ENCODE assay signal across 20 cellular contexts in the genomic region with DNA sequence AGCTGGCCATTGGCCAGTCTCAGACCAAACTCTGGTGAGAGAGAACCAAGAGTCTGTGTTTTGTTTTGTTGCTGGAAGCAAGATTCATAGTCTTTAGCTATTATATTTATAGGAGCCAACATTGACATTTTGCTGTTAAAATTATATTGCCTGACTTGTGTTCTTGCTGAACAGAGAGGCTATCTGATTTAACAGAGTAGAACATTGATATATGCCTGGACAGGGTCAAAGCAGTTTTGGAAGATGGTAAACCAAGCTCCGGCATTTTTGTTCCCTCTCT.
DNase-seq lines count a peak whose midpoint lies in the region; ATAC-seq and TF ChIP-seq lines count a peak whose summit lies in the region.
"Had no signal": no experiment of that assay in that cellular context is flagged by ENCODE, and none has a peak within 500 bp of the region (broad histone marks: within the 10 kb centered on the region; RNA-seq: fewer than 3 reads in every experiment).

No MANE protein-coding gene starts in this region.

- WGBS in SK-N-SH (ENCODE audit: low lambda C conversion rate) = 81% methylated on average over 1 of the region's 1 CpG

- peaks cover 16% of the 10 kb centered on the region for H3K4me1 Mint-ChIP-seq in mesothelial cell of epicardium
- H3K4me1 Mint-ChIP-seq: CD14-positive monocyte; CD8-positive, alpha-beta memory T cell; GM23338; H9 had no signal

- H3K27me3 Mint-ChIP-seq in mesothelial cell of epicardium (ENCODE audit: low read depth) = no peaks in the 10 kb centered on the region
- H3K27me3 Mint-ChIP-seq: B cell; CD4-positive, alpha-beta T cell; CD8-positive, alpha-beta memory T cell had no signal

- ATAC-seq in HG02973 (IDR thresholded peaks at IDR 0.05; ENCODE audit: unreplicated experiment) (no peak), GM21528 (IDR thresholded peaks at IDR 0.05; ENCODE audit: low FRiP score, unreplicated experiment) (no peak)
- ATAC-seq: GM12878, GM23338, HCT116 had no signal

- POLR2A ChIA-PET in BJ (lab: Charles Lee) (interaction anchor here (0.6 kb wide), 1 partner anchor 46 kb away, joined by 3 read pairs; no protein-coding TSS in a partner anchor), SK-N-SH (lab: Yijun Ruan, JAX) (no interaction called here)

- peaks cover 0 to 2% of the 10 kb centered on the region in 2 experiments; a peak in 1 of 4 replicates for H3K4me1 ChIP-seq in SK-N-SH (ENCODE audit: control insufficient read depth in 1 of 2, insufficient read depth in 2 of 2, low read depth in 1 of 2, low read length in 1 of 2)
- H3K4me1 ChIP-seq: BLaER1 treated with 17β-estradiol and CSF1 and Interleukin-3, amounts not matched to agents 10 nM and 100 nM had no signal

- peaks cover 26% of the 10 kb centered on the region for H3K36me3 Mint-ChIP-seq in mesothelial cell of epicardium

- TF ChIP-seq EP300 in SK-N-SH (IDR thresholded peaks at IDR 0.05; ENCODE audit: borderline replicate concordance in 1 of 2, low read depth in 1 of 2, low read length in 1 of 2) = no peak

- peaks cover 20% of the 10 kb centered on the region; the same call in 1 of the 2 replicates for H3K9me3 ChIP-seq in SK-N-SH

- TF ChIP-seq CTCF in BJ (IDR thresholded peaks at IDR 0.05; ENCODE audit: insufficient read depth, low read depth, low read length) = no peak
- no peak for TF ChIP-seq CTCF in SK-N-SH (IDR thresholded peaks at IDR 0.05)
- no peak for TF ChIP-seq CTCF in mesothelial cell of epicardium (IDR thresholded peaks at IDR 0.05; ENCODE audit: unreplicated experiment)

- no peak overlapping the region for H3K4me3 Mint-ChIP-seq in mesothelial cell of epicardium
- H3K4me3 Mint-ChIP-seq: B cell; CD14-positive monocyte; CD4-positive, alpha-beta T cell; CD8-positive, alpha-beta memory T cell; GM23338; H9 had no signal

- H3K27me3 ChIP-seq in BJ (ENCODE audit: control insufficient read depth, insufficient read depth, low read length) (no peaks in the 10 kb centered on the region), SK-N-SH (ENCODE audit: insufficient read depth) (no peaks in the 10 kb centered on the region)
- H3K27me3 ChIP-seq: BLaER1 treated with 17β-estradiol and CSF1 and Interleukin-3, amounts not matched to agents 10 nM and 100 nM had no signal

- CTCF ChIA-PET in BJ (lab: Yijun Ruan, JAX) = no interaction called here
- CTCF ChIA-PET in SK-N-SH (lab: Yijun Ruan, JAX) = interaction anchor here (1.1 kb wide), 1 partner anchor 130 kb away, joined by 3 read pairs; no protein-coding TSS in a partner anchor

- DNase-seq in BJ (ENCODE audit: low read depth) = peak; percentile 19
- no peak for DNase-seq in SK-N-SH
- DNase-seq in mesothelial cell of epicardium (ENCODE audit: low spot score in 2 of 2, unreplicated experiment in 2 of 2) = no peak
- DNase-seq in stromal cell of bone marrow (ENCODE audit: low read depth) = peak; percentile 23
- DNase-seq in NCI-H1092 (lab: John Stamatoyannopoulos, UW) = no peak
- DNase-seq: CD4-positive, alpha-beta T cell; CD8-positive, alpha-beta memory T cell; DMS 273 treated with DMSO at 0.1 percent for 48 hours; DMS79; GDM1; H9 had no signal

- no peak overlapping the region for H2AFZ ChIP-seq in SK-N-SH (ENCODE audit: low read depth)
- H2AFZ ChIP-seq: GM23338 had no signal

- H3K4me3 ChIP-seq in BJ (ENCODE audit: low read depth, low read length) (no peak overlapping the region), SK-N-SH (ENCODE audit: low read depth in 2 of 2, low read length in 1 of 2) (no peak overlapping the region)
- H3K4me3 ChIP-seq: BLaER1 treated with 17β-estradiol and CSF1 and Interleukin-3, amounts not matched to agents 10 nM and 100 nM; GM12878; GM23338 had no signal

- no peak overlapping the region for H3K4me2 ChIP-seq in SK-N-SH
- H3K4me2 ChIP-seq: BLaER1 treated with 17β-estradiol and CSF1 and Interleukin-3, amounts not matched to agents 10 nM and 100 nM; GM23338 had no signal

- no peaks in the 10 kb centered on the region for H3K79me2 ChIP-seq in SK-N-SH (ENCODE audit: insufficient read depth)

- no peaks in the 10 kb centered on the region for H3F3A ChIP-seq in SK-N-SH (replicated peaks; ENCODE audit: insufficient read depth)

- H3K9ac ChIP-seq in SK-N-SH = no peak overlapping the region
- H3K9ac ChIP-seq: BLaER1 treated with 17β-estradiol and CSF1 and Interleukin-3, amounts not matched to agents 10 nM and 100 nM had no signal

- H3K36me3 ChIP-seq in BJ (ENCODE audit: control insufficient read depth, insufficient read depth, low read length) (no peaks in the 10 kb centered on the region), SK-N-SH (replicated peaks in 1 of 2; ENCODE audit: control insufficient read depth in 1 of 2, insufficient read depth in 2 of 2, low read length in 1 of 2) (peaks cover 0 to 16% of the 10 kb centered on the region in 2 experiments)

- H3K9me2 ChIP-seq in SK-N-SH = no peaks in the 10 kb centered on the region

- peak overlapping the region; percentile 44 for H3K27ac Mint-ChIP-seq in mesothelial cell of epicardium
- H3K27ac Mint-ChIP-seq: B cell; CD14-positive monocyte; CD4-positive, alpha-beta T cell; CD8-positive, alpha-beta memory T cell; GM23338; H9 had no signal

- no peak for TF ChIP-seq RAD21 in SK-N-SH (IDR thresholded peaks at IDR 0.05; ENCODE audit: low read length)

- peaks cover 23% of the 10 kb centered on the region for H3K9me3 Mint-ChIP-seq in mesothelial cell of epicardium
- H3K9me3 Mint-ChIP-seq: GM23338 had no signal

- peak overlapping the region; percentile 18 to 34; a peak in 2 of 4 replicates for H3K27ac ChIP-seq in SK-N-SH (ENCODE audit: low read depth in 2 of 2, low read length in 1 of 2)
- H3K27ac ChIP-seq: 22Rv1; BLaER1 treated with 17β-estradiol and CSF1 and Interleukin-3, amounts not matched to agents 10 nM and 100 nM had no signal

- no peaks in the 10 kb centered on the region for H4K20me1 ChIP-seq in SK-N-SH (ENCODE audit: insufficient read depth)
- H4K20me1 ChIP-seq: BLaER1 treated with 17β-estradiol and CSF1 and Interleukin-3, amounts not matched to agents 10 nM and 100 nM had no signal

TF ChIP-seq in SK-N-SH, 30 proteins besides CTCF, POLR2A, EP300 and RAD21:
- no peak for TF ChIP-seq TAF1 (IDR thresholded peaks at IDR 0.05; ENCODE audit: borderline replicate concordance, low read depth, low read length)
- no peak for TF ChIP-seq EZH2phosphoT487 (IDR thresholded peaks at IDR 0.05; ENCODE audit: borderline replicate concordance, low read depth)
- TF ChIP-seq CHD2 (IDR thresholded peaks at IDR 0.05; ENCODE audit: low read length, partially characterized antibody) = no peak
- TF ChIP-seq FOSL2 (IDR thresholded peaks at IDR 0.05; ENCODE audit: borderline replicate concordance, low read depth) = no peak
- no peak for TF ChIP-seq RFX5 (IDR thresholded peaks at IDR 0.05; ENCODE audit: low read length)
- TF ChIP-seq IRF3 (IDR thresholded peaks at IDR 0.05; ENCODE audit: low read depth, low read length) = no peak
- TF ChIP-seq RXRA (IDR thresholded peaks at IDR 0.05; ENCODE audit: borderline replicate concordance, low read depth) = no peak
- TF ChIP-seq NFIC (IDR thresholded peaks at IDR 0.05; ENCODE audit: borderline replicate concordance) = no peak
- no peak for TF ChIP-seq ELF1 (IDR thresholded peaks at IDR 0.05)

Comparison
In these comparisons a context has a peak if more than half of its experiments do, and no peak if none do; other contexts are left out.
1. DNase-seq: peak in BJ (single experiment) and stromal cell of bone marrow (single experiment); none in SK-N-SH (single experiment), mesothelial cell of epicardium (0 of 2) and NCI-H1092 (single experiment).